Comparison of ENCODE assay signal across 14 cellular contexts in the genomic region with DNA sequence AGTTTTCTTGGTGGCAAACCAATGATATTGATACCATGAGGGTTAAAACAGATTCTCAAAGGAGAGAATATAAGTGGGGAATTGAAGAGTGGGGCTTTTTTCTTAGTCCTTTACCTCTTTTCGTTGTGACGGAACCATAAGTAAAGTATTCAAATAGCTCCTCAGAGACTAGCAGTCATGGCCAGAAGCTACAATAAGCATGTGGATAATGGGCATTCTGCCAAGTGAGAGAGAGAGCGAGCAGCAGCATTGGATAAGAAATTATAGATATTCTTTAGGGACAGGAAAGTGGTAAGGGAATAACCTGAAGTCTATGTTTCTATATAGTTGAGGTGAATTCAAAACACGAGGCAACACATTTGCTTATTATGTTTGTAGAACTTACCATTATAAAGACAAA.
A peak's percentile ranks its signal among the peaks of the same experiment; 100 is the strongest.
DNase-seq lines count a peak whose midpoint lies in the region; ATAC-seq, FAIRE-seq and TF ChIP-seq lines count a peak whose summit lies in the region.
"Had no signal": no experiment of that assay in that cellular context is flagged by ENCODE, and none has a peak within 500 bp of the region (broad histone marks: within the 10 kb centered on the region; RNA-seq: fewer than 3 reads in every experiment).

No MANE protein-coding gene starts in this region.

- TF ChIP-seq EP300 in H1 (IDR thresholded peaks at IDR 0.05; ENCODE audit: borderline replicate concordance in 1 of 2, low read depth in 2 of 2, low read length in 2 of 2): no peak

- no peaks in the 10 kb centered on the region for H3K27me3 ChIP-seq in cardiac muscle cell
- H3K27me3 ChIP-seq in H1 (replicated peaks in 1 of 4; ENCODE audit: control insufficient read depth in 3 of 4, extremely low read depth in 1 of 4, insufficient read depth in 3 of 4, low read length in 3 of 4): no peaks in the 10 kb centered on the region
- H3K27me3 ChIP-seq: BLaER1 treated with 17β-estradiol and CSF1 and Interleukin-3, amounts not matched to agents 10 nM and 100 nM; right lobe of liver; tibial artery had no signal

- no peak overlapping the region for H3K4me3 ChIP-seq in cardiac muscle cell
- H3K4me3 ChIP-seq in H1 (ENCODE audit: extremely low read depth in 1 of 4, insufficient read depth in 2 of 4, low read depth in 3 of 4, low read length in 4 of 4): no peak overlapping the region
- H3K4me3 ChIP-seq: BLaER1 treated with 17β-estradiol and CSF1 and Interleukin-3, amounts not matched to agents 10 nM and 100 nM; right lobe of liver; tibial artery had no signal

- H3K79me1 ChIP-seq in H1 (ENCODE audit: low read depth, low read length): no peaks in the 10 kb centered on the region

- TF ChIP-seq RAD21 in H1 (IDR thresholded peaks at IDR 0.05 in 1 of 2, conservative IDR thresholded peaks at IDR 0.05 in 1 of 2; ENCODE audit: low read depth in 2 of 2, low read length in 2 of 2): no peak

- H3K18ac ChIP-seq in H1 (ENCODE audit: extremely low read depth, low read length): no peak overlapping the region

- 0 out of 2 replicates have a peak overlapping the region, but pooled peaks have one; percentile 22 for H2BK5ac ChIP-seq in H1 (ENCODE audit: low read depth, low read length)

- no peaks in the 10 kb centered on the region for H4K20me1 ChIP-seq in H1 (replicated peaks in 1 of 2; ENCODE audit: control insufficient read depth in 1 of 2, insufficient read depth in 2 of 2, low read length in 2 of 2)
- H4K20me1 ChIP-seq: BLaER1 treated with 17β-estradiol and CSF1 and Interleukin-3, amounts not matched to agents 10 nM and 100 nM had no signal

- no peak overlapping the region for H3K9ac ChIP-seq in H1 (replicated peaks in 1 of 4; ENCODE audit: extremely low read depth in 1 of 4, low read depth in 3 of 4, low read length in 3 of 4)
- H3K9ac ChIP-seq: BLaER1 treated with 17β-estradiol and CSF1 and Interleukin-3, amounts not matched to agents 10 nM and 100 nM had no signal

- no peak for TF ChIP-seq POLR2A in H1 (IDR thresholded peaks at IDR 0.05; ENCODE audit: control extremely low read depth in 1 of 2, low read depth in 2 of 2, low read length in 2 of 2)

- H4K91ac ChIP-seq in H1 (replicated peaks; ENCODE audit: insufficient read length, low read length): peak overlapping the region; percentile 72

- H4K8ac ChIP-seq in H1 (ENCODE audit: extremely low read depth, insufficient read depth, low read length): no peak overlapping the region

- H3K56ac ChIP-seq in H1 (replicated peaks; ENCODE audit: insufficient read length, low read depth, low read length): no peak overlapping the region

- H2BK15ac ChIP-seq in H1 (ENCODE audit: low read length): no peak overlapping the region

- CTCF ChIA-PET in H1 (lab: Charles Lee; ENCODE audit: partially characterized antibody): interaction anchor here (0.6 to 3.1 kb wide), 3 partner anchors 43 to 101 kb away, joined by 3 to 14 read pairs (median 3); no protein-coding TSS in a partner anchor

- peak overlapping the region; percentile 12; the same call in 1 of the 2 replicates for H2AFZ ChIP-seq in H1 (ENCODE audit: low read length)

- POLR2A ChIA-PET in H1 (lab: Charles Lee; ENCODE audit: partially characterized antibody): interaction anchor here (1.3 to 5.1 kb wide), 4 partner anchors 48 to 61 kb away, joined by 6 to 44 read pairs (median 27); no protein-coding TSS in a partner anchor

- DNase-seq in cardiac muscle cell (ENCODE audit: low read depth in 1 of 2, low spot score in 1 of 2) (peak; percentile 60), Right ventricle myocardium superior (no peak), NCI-H2227 (lab: John Stamatoyannopoulos, UW; ENCODE audit: unreplicated experiment) (peak; percentile 81), H1 (ENCODE audit: low read depth in 1 of 2, low spot score in 2 of 2) (no peak), HuH-7 (ENCODE audit: low spot score) (no peak), GM13977 (ENCODE audit: low spot score) (no peak)
- DNase-seq: activated CD8-positive, alpha-beta memory T cell treated with anti-CD3 and anti-CD28 coated beads, Interleukin-2, amount 50 U/mL, for 4 hours; amygdala; right lobe of liver; tibial artery had no signal

- H3K23me2 ChIP-seq in H1 (ENCODE audit: low read depth, low read length): no peaks in the 10 kb centered on the region

- no peak overlapping the region for H2AK5ac ChIP-seq in H1 (ENCODE audit: low read depth, low read length)

- H3K14ac ChIP-seq in H1 (ENCODE audit: insufficient read length): no peak overlapping the region

- intact Hi-C loops in Right ventricle myocardium superior (cut with DNase I): no loop called here

- 55% methylated on average over 4 of the region's 4 CpGs; no CpG with 5 or more reads in 1 of the 2 experiments for WGBS in H1 (ENCODE audit: extremely low coverage in 1 of 2, insufficient coverage in 1 of 2, insufficient read length in 1 of 2, insufficient replicate concordance in 2 of 2, low coverage in 1 of 2, low lambda C conversion rate in 2 of 2, missing lambda C conversion rate in 1 of 2), 2 experiments

- no peak overlapping the region for H2BK20ac ChIP-seq in H1 (ENCODE audit: low read length)

- H3K4ac ChIP-seq in H1 (replicated peaks; ENCODE audit: insufficient read length, low read depth, low read length): peak overlapping the region; percentile 13

- in situ Hi-C loops in GM13977 (cut with MboI; ENCODE audit: low pct_unique_long_range_greater_than_20kb, low sequenced_read_pairs, unreplicated experiment): no loop called here

- no peaks in the 10 kb centered on the region for H3K79me2 ChIP-seq in H1 (ENCODE audit: control insufficient read depth in 1 of 2, insufficient read depth in 2 of 2, low read length in 2 of 2)

- ATAC-seq in Right ventricle myocardium superior (ENCODE audit: poor library complexity): no peak
- ATAC-seq in HG03565 (IDR thresholded peaks at IDR 0.05; ENCODE audit: unreplicated experiment): no peak
- no peak for ATAC-seq in GM21526 (IDR thresholded peaks at IDR 0.05; ENCODE audit: low FRiP score, unreplicated experiment)
- ATAC-seq: Panc1, right lobe of liver had no signal

- no peak overlapping the region for H3K27ac ChIP-seq in cardiac muscle cell
- H3K27ac ChIP-seq in H1 (ENCODE audit: low read depth, low read length): no peak overlapping the region
- H3K27ac ChIP-seq: BLaER1 treated with 17β-estradiol and CSF1 and Interleukin-3, amounts not matched to agents 10 nM and 100 nM; right lobe of liver; tibial artery had no signal

- H3K36me3 ChIP-seq in cardiac muscle cell: no peaks in the 10 kb centered on the region
- no peaks in the 10 kb centered on the region for H3K36me3 ChIP-seq in H1 (ENCODE audit: control insufficient read depth in 2 of 4, insufficient read depth in 4 of 4, low read length in 3 of 4)
- H3K36me3 ChIP-seq: BLaER1 treated with 17β-estradiol and CSF1 and Interleukin-3, amounts not matched to agents 10 nM and 100 nM; right lobe of liver; tibial artery had no signal

- H3K4me1 ChIP-seq in cardiac muscle cell (ENCODE audit: low read depth) (no peaks in the 10 kb centered on the region), H1 (replicated peaks in 1 of 4; ENCODE audit: control insufficient read depth in 3 of 4, insufficient read depth in 4 of 4, low read length in 3 of 4) (peaks cover 0 to 12% (median 4%) of the 10 kb centered on the region in 4 experiments; a peak in 2 of 7 replicates)
- H3K4me1 ChIP-seq: BLaER1 treated with 17β-estradiol and CSF1 and Interleukin-3, amounts not matched to agents 10 nM and 100 nM; right lobe of liver; tibial artery had no signal

- no peak for FAIRE-seq in H1 (lab: Jason Lieb, UNC)

- TF ChIP-seq CTCF in cardiac muscle cell (IDR thresholded peaks at IDR 0.05; ENCODE audit: low read depth, low read length) (no peak), H1 (IDR thresholded peaks at IDR 0.05; ENCODE audit: control extremely low read depth in 1 of 3, insufficient read depth in 1 of 3, low read depth in 1 of 3, low read length in 3 of 3) (no peak), GM13977 (IDR thresholded peaks at IDR 0.05; ENCODE audit: extremely low read depth, insufficient read depth, missing control alignments) (no peak)

- H4K5ac ChIP-seq in H1 (ENCODE audit: insufficient read length, low read depth, low read length): no peak overlapping the region

- no peak overlapping the region for H3K23ac ChIP-seq in H1 (ENCODE audit: insufficient read length)

- no peaks in the 10 kb centered on the region for H3K9me3 ChIP-seq in cardiac muscle cell (ENCODE audit: low read depth)
- H3K9me3 ChIP-seq in H1 (ENCODE audit: insufficient read depth in 2 of 2, low read depth in 1 of 2, low read length in 1 of 2): no peaks in the 10 kb centered on the region
- H3K9me3 ChIP-seq: BLaER1 treated with 17β-estradiol and CSF1 and Interleukin-3, amounts not matched to agents 10 nM and 100 nM; right lobe of liver; tibial artery had no signal

- H2BK120ac ChIP-seq in H1 (replicated peaks; ENCODE audit: low read depth, low read length): peak overlapping the region; percentile 86

- no peak overlapping the region for H2BK12ac ChIP-seq in H1 (ENCODE audit: low read depth, low read length)

- H3K4me2 ChIP-seq in H1 (ENCODE audit: insufficient read depth in 1 of 2, low read depth in 2 of 2, low read length in 2 of 2): no peak overlapping the region
- H3K4me2 ChIP-seq: BLaER1 treated with 17β-estradiol and CSF1 and Interleukin-3, amounts not matched to agents 10 nM and 100 nM had no signal

TF ChIP-seq in H1, 55 proteins besides CTCF, POLR2A, EP300 and RAD21:
- TF ChIP-seq RNF2 (IDR thresholded peaks at IDR 0.05; ENCODE audit: borderline replicate concordance, low read depth, low read length, missing control alignments, poor library complexity, severe bottlenecking): no peak
- TF ChIP-seq CHD1 (IDR thresholded peaks at IDR 0.05; ENCODE audit: low read depth, low read length): no peak
- no peak for TF ChIP-seq TEAD4 (IDR thresholded peaks at IDR 0.05; ENCODE audit: low read depth, low read length)
- TF ChIP-seq GTF2F1 (IDR thresholded peaks at IDR 0.05; ENCODE audit: borderline replicate concordance, low read depth, low read length): no peak
- no peak for TF ChIP-seq SAP30 (IDR thresholded peaks at IDR 0.05; ENCODE audit: insufficient read depth, insufficient replicate concordance, low read length)
- TF ChIP-seq SIN3A (conservative IDR thresholded peaks at IDR 0.05 in 1 of 2, IDR thresholded peaks at IDR 0.05 in 1 of 2; ENCODE audit: low read depth in 1 of 2, low read length in 2 of 2): no peak
- TF ChIP-seq CHD2 (IDR thresholded peaks at IDR 0.05; ENCODE audit: low read length): no peak
- no peak for TF ChIP-seq BCL11A (IDR thresholded peaks at IDR 0.05; ENCODE audit: low read depth in 2 of 2, low read length in 2 of 2)
TF ChIP-seq in H1: peak in this region for 0.

Comparison
In these comparisons a context has a peak if more than half of its experiments do, and no peak if none do; other contexts are left out.
1. DNase-seq: peak in cardiac muscle cell (2 of 2) and NCI-H2227 (single experiment); none in Right ventricle myocardium superior (single experiment), H1 (0 of 2), HuH-7 (single experiment) and GM13977 (single experiment).